Comparison of ENCODE assay signal across 1 cellular context in the genomic region with DNA sequence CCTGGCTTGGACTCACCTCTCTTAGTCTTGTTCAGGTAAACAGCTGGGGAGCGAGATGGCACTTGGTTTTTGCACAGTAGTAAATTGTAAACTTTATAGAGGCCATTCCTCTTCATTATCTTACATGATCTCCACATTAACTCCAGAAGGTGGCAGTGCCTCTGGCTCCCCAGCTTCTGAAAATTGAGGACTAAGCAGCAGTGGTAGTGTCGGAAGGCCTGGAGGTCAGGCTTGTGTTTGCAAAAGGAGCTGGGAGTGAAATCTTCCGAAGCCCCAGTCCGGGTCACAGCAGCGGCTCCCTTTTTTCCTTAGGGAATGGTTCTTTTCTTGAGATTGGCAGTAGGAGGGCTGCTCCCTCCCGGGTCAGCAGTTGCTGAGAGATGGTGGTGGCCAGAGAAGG.
TF ChIP-seq lines count a peak whose summit lies in the region.

No MANE protein-coding gene starts in this region.

TF ChIP-seq in H1, 55 proteins besides CTCF, POLR2A, EP300 and RAD21:
- TF ChIP-seq, protein P1, sequence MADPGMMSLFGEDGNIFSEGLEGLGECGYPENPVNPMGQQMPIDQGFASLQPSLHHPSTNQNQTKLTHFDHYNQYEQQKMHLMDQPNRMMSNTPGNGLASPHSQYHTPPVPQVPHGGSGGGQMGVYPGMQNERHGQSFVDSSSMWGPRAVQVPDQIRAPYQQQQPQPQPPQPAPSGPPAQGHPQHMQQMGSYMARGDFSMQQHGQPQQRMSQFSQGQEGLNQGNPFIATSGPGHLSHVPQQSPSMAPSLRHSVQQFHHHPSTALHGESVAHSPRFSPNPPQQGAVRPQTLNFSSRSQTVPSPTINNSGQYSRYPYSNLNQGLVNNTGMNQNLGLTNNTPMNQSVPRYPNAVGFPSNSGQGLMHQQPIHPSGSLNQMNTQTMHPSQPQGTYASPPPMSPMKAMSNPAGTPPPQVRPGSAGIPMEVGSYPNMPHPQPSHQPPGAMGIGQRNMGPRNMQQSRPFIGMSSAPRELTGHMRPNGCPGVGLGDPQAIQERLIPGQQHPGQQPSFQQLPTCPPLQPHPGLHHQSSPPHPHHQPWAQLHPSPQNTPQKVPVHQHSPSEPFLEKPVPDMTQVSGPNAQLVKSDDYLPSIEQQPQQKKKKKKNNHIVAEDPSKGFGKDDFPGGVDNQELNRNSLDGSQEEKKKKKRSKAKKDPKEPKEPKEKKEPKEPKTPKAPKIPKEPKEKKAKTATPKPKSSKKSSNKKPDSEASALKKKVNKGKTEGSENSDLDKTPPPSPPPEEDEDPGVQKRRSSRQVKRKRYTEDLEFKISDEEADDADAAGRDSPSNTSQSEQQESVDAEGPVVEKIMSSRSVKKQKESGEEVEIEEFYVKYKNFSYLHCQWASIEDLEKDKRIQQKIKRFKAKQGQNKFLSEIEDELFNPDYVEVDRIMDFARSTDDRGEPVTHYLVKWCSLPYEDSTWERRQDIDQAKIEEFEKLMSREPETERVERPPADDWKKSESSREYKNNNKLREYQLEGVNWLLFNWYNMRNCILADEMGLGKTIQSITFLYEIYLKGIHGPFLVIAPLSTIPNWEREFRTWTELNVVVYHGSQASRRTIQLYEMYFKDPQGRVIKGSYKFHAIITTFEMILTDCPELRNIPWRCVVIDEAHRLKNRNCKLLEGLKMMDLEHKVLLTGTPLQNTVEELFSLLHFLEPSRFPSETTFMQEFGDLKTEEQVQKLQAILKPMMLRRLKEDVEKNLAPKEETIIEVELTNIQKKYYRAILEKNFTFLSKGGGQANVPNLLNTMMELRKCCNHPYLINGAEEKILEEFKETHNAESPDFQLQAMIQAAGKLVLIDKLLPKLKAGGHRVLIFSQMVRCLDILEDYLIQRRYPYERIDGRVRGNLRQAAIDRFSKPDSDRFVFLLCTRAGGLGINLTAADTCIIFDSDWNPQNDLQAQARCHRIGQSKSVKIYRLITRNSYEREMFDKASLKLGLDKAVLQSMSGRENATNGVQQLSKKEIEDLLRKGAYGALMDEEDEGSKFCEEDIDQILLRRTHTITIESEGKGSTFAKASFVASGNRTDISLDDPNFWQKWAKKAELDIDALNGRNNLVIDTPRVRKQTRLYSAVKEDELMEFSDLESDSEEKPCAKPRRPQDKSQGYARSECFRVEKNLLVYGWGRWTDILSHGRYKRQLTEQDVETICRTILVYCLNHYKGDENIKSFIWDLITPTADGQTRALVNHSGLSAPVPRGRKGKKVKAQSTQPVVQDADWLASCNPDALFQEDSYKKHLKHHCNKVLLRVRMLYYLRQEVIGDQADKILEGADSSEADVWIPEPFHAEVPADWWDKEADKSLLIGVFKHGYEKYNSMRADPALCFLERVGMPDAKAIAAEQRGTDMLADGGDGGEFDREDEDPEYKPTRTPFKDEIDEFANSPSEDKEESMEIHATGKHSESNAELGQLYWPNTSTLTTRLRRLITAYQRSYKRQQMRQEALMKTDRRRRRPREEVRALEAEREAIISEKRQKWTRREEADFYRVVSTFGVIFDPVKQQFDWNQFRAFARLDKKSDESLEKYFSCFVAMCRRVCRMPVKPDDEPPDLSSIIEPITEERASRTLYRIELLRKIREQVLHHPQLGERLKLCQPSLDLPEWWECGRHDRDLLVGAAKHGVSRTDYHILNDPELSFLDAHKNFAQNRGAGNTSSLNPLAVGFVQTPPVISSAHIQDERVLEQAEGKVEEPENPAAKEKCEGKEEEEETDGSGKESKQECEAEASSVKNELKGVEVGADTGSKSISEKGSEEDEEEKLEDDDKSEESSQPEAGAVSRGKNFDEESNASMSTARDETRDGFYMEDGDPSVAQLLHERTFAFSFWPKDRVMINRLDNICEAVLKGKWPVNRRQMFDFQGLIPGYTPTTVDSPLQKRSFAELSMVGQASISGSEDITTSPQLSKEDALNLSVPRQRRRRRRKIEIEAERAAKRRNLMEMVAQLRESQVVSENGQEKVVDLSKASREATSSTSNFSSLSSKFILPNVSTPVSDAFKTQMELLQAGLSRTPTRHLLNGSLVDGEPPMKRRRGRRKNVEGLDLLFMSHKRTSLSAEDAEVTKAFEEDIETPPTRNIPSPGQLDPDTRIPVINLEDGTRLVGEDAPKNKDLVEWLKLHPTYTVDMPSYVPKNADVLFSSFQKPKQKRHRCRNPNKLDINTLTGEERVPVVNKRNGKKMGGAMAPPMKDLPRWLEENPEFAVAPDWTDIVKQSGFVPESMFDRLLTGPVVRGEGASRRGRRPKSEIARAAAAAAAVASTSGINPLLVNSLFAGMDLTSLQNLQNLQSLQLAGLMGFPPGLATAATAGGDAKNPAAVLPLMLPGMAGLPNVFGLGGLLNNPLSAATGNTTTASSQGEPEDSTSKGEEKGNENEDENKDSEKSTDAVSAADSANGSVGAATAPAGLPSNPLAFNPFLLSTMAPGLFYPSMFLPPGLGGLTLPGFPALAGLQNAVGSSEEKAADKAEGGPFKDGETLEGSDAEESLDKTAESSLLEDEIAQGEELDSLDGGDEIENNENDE (IDR thresholded peaks at IDR 0.05; ENCODE audit: insufficient replicate concordance, low read length) = no peak
- no peak for TF ChIP-seq GABPA (IDR thresholded peaks at IDR 0.05; ENCODE audit: borderline replicate concordance, insufficient read depth, low read length)
- no peak for TF ChIP-seq KDM4A (IDR thresholded peaks at IDR 0.05; ENCODE audit: low read depth, low read length, severe bottlenecking)
- TF ChIP-seq TAF1 (IDR thresholded peaks at IDR 0.05; ENCODE audit: low read depth, low read length) = no peak
- no peak for TF ChIP-seq RBBP5 (IDR thresholded peaks at IDR 0.05; ENCODE audit: borderline replicate concordance, low read depth, low read length)
- no peak for TF ChIP-seq POU5F1 (IDR thresholded peaks at IDR 0.05; ENCODE audit: low read depth, low read length)
- TF ChIP-seq EZH2 (IDR thresholded peaks at IDR 0.05; ENCODE audit: low read depth, low read length, severe bottlenecking) = no peak
- no peak for TF ChIP-seq NRF1 (IDR thresholded peaks at IDR 0.05; ENCODE audit: low read depth, low read length)
- no peak for TF ChIP-seq CBX8 (IDR thresholded peaks at IDR 0.05; ENCODE audit: borderline replicate concordance, low read depth, low read length)
- TF ChIP-seq, protein P2, sequence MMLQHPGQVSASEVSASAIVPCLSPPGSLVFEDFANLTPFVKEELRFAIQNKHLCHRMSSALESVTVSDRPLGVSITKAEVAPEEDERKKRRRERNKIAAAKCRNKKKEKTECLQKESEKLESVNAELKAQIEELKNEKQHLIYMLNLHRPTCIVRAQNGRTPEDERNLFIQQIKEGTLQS (IDR thresholded peaks at IDR 0.05; ENCODE audit: insufficient read depth, low read depth, low read length) = no peak
- no peak for TF ChIP-seq MAFK (IDR thresholded peaks at IDR 0.05; ENCODE audit: low read depth, low read length)
- TF ChIP-seq SP4 (IDR thresholded peaks at IDR 0.05; ENCODE audit: low read length) = no peak
- no peak for TF ChIP-seq YY1 (IDR thresholded peaks at IDR 0.05; ENCODE audit: low read depth, low read length)
- no peak for TF ChIP-seq ZNF274 (IDR thresholded peaks at IDR 0.05; ENCODE audit: borderline replicate concordance, extremely low read depth, low read length)
- no peak for TF ChIP-seq BACH1 (IDR thresholded peaks at IDR 0.05; ENCODE audit: low read length)
